10 cellular contexts compared by ENCODE assay signal in the genomic region with DNA sequence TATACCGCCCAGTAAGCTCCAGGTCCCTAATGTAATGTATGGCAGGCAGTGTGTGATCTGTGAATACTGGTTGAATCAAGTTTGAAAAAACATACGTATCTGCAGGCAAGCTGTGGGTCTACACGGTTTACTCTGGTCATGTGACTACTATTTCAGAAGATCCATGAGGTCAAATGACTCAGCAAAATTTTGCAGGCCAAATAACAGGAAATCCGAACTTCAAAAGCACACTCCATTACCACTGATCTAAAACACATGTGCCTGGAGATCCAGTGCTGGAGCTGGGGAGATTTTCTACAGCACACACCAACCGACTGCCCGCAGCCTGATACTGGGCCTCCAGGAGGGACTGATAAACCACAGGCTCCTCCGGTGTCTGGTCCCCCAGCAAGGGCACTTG.
DNase-seq lines count a peak whose midpoint lies in the region; ATAC-seq and TF ChIP-seq lines count a peak whose summit lies in the region.
"Had no signal": no experiment of that assay in that cellular context is flagged by ENCODE, and none has a peak within 500 bp of the region (broad histone marks: within the 10 kb centered on the region; RNA-seq: fewer than 3 reads in every experiment).

No MANE protein-coding gene starts in this region.

- BruUV-seq in MCF 10A (replicated peaks; lab: Mats Ljungman, UMichigan) (no TSS peak), mammary epithelial cell (replicated peaks; lab: Mats Ljungman, UMichigan) (no TSS peak)

- no peak overlapping the region for H3K27ac Mint-ChIP-seq in MCF 10A (ENCODE audit: low read depth, unreplicated experiment)
- H3K27ac Mint-ChIP-seq: CD8-positive, alpha-beta T cell had no signal

- H3K4me2 ChIP-seq in mammary epithelial cell (ENCODE audit: insufficient read depth, low read depth, low read length), result no peak overlapping the region

- DNase-seq in MCF 10A (ENCODE audit: unreplicated experiment) (peak; percentile 39), mammary epithelial cell (no peak), astrocyte of the cerebellum (ENCODE audit: low read depth) (peak; percentile 97), left kidney (ENCODE audit: low read depth, low spot score) (peak; percentile 60), vagina (ENCODE audit: extremely low spot score in 2 of 2) (no peak), pons (ENCODE audit: low spot score) (no peak)
- no peak for DNase-seq in activated naive CD4-positive, alpha-beta T cell treated with Interleukin-2 at 50 U/mL for 16 hours
- DNase-seq: CD8-positive, alpha-beta T cell; NCI-H526 had no signal

- peaks cover 8% of the 10 kb centered on the region for H3K4me1 Mint-ChIP-seq in MCF 10A (ENCODE audit: insufficient read depth, unreplicated experiment)

- H3K9me3 ChIP-seq in mammary epithelial cell (replicated peaks; ENCODE audit: insufficient read depth, low read length) (no peaks in the 10 kb centered on the region), vagina (no peaks in the 10 kb centered on the region)

- H3K4me3 ChIP-seq in mammary epithelial cell (replicated peaks in 1 of 3; ENCODE audit: insufficient read depth in 1 of 3, low read depth in 2 of 3, low read length in 3 of 3) (no peak overlapping the region), astrocyte of the cerebellum (ENCODE audit: low read depth, low read length) (no peak overlapping the region), vagina (no peak overlapping the region)

- H2AFZ ChIP-seq in mammary epithelial cell (ENCODE audit: low read depth, low read length), result no peak overlapping the region

- TF ChIP-seq CTCF in MCF 10A (IDR thresholded peaks at IDR 0.05; ENCODE audit: unreplicated experiment), result no peak
- no peak for TF ChIP-seq CTCF in mammary epithelial cell (conservative IDR thresholded peaks at IDR 0.05 in 1 of 2, IDR thresholded peaks at IDR 0.05 in 1 of 2; ENCODE audit: extremely low read depth in 1 of 2, insufficient read depth in 1 of 2, low read depth in 1 of 2, low read length in 2 of 2)
- no peak for TF ChIP-seq CTCF in astrocyte of the cerebellum (IDR thresholded peaks at IDR 0.05; ENCODE audit: low read depth, low read length, missing control alignments)
- TF ChIP-seq CTCF in vagina (IDR thresholded peaks at IDR 0.05), result no peak

- no peaks in the 10 kb centered on the region for H3K27me3 Mint-ChIP-seq in MCF 10A (ENCODE audit: insufficient read depth, unreplicated experiment)

- no peaks in the 10 kb centered on the region for H4K20me1 ChIP-seq in mammary epithelial cell (ENCODE audit: insufficient read depth, low read length)

- CTCF ChIA-PET in MCF 10A (lab: Yijun Ruan, JAX) (interaction anchor here (1.5 kb wide), 1 partner anchor 20 kb away, joined by 3 read pairs; no protein-coding TSS in a partner anchor), mammary epithelial cell (lab: Charles Lee; ENCODE audit: low non-redundant PET) (interaction anchor here (0.6 kb wide), 1 partner anchor 57 kb away, joined by 3 read pairs; no protein-coding TSS in a partner anchor)

- H3K79me2 ChIP-seq in mammary epithelial cell (ENCODE audit: insufficient read depth, low read length), result no peaks in the 10 kb centered on the region

- H3K27me3 ChIP-seq in mammary epithelial cell (ENCODE audit: insufficient read depth, low read length) (no peaks in the 10 kb centered on the region), vagina (no peaks in the 10 kb centered on the region)

- TF ChIP-seq POLR2A in vagina (IDR thresholded peaks at IDR 0.05), result no peak

- H3K4me1 ChIP-seq in mammary epithelial cell (ENCODE audit: insufficient read depth, low read length) (no peaks in the 10 kb centered on the region), vagina (peaks cover 19% of the 10 kb centered on the region)

- H3K36me3 ChIP-seq in mammary epithelial cell (ENCODE audit: insufficient read depth, low read length) (no peaks in the 10 kb centered on the region), vagina (no peaks in the 10 kb centered on the region)

- 93% methylated on average over 6 of the region's 7 CpGs for WGBS in mammary epithelial cell (ENCODE audit: low coverage, missing lambda C conversion rate)

- POLR2A ChIA-PET in MCF 10A (lab: Yijun Ruan, JAX), result interaction anchor here (1.4 kb wide), 1 partner anchor 11 kb away, joined by 3 read pairs; no protein-coding TSS in a partner anchor

- H3K27ac ChIP-seq in mammary epithelial cell (ENCODE audit: insufficient read depth, low read depth, low read length) (no peak overlapping the region), vagina (peak overlapping the region; percentile 41)

- no peak overlapping the region for H3K4me3 Mint-ChIP-seq in MCF 10A (ENCODE audit: unreplicated experiment)
- H3K4me3 Mint-ChIP-seq: CD8-positive, alpha-beta T cell had no signal

- H3K36me3 Mint-ChIP-seq in MCF 10A (ENCODE audit: insufficient read depth, unreplicated experiment), result no peaks in the 10 kb centered on the region
- H3K36me3 Mint-ChIP-seq: CD8-positive, alpha-beta T cell had no signal

- dilution Hi-C loops in mammary epithelial cell (cut with HindIII; ENCODE audit: low sequenced_read_pairs), result no loop called here

- H3K9me3 Mint-ChIP-seq in MCF 10A (ENCODE audit: unreplicated experiment), result peaks cover 8% of the 10 kb centered on the region

- ATAC-seq in HG03139 (IDR thresholded peaks at IDR 0.05; ENCODE audit: unreplicated experiment), result no peak
- ATAC-seq: CD8-positive, alpha-beta T cell had no signal

- no peak overlapping the region for H3K9ac ChIP-seq in mammary epithelial cell (ENCODE audit: insufficient read depth, low read length)

- in situ Hi-C loops in mammary epithelial cell (cut with MboI; ENCODE audit: low sequenced_read_pairs in 2 of 2) (no loop called here), astrocyte of the cerebellum (cut with HindIII; ENCODE audit: low sequenced_read_pairs) (no loop called here)

- intact Hi-C loops in MCF 10A (cut with micrococcal nuclease) (no loop called here), mammary epithelial cell (cut with micrococcal nuclease) (no loop called here), vagina (cut with DNase I) (no loop called here)

Comparison
In these comparisons a context has a peak if more than half of its experiments do, and no peak if none do; other contexts are left out.
1. DNase-seq: peak in MCF 10A (single experiment), astrocyte of the cerebellum (single experiment) and left kidney (single experiment); none in mammary epithelial cell (single experiment), vagina (0 of 2), activated naive CD4-positive, alpha-beta T cell treated with Interleukin-2 at 50 U/mL for 16 hours (single experiment) and pons (single experiment).